Comparison of ENCODE assay signal across 6 cellular contexts in genomic region chr3:5638550-5638949, GRCh38.
"Had no signal": no experiment of that assay in that cellular context is flagged by ENCODE, and none has a peak within 500 bp of the region (broad histone marks: within the 10 kb centered on the region; RNA-seq: fewer than 3 reads in every experiment).

No MANE protein-coding gene starts in this region.

- ATAC-seq: HepG2 had no signal

- DNase-seq: IMR-90, KBM-7, KG1 had no signal

- H3K27ac ChIP-seq: HL-60 had no signal

- FAIRE-seq: HepG2, HTR-8/SVneo had no signal
